11 cellular contexts compared by ENCODE assay signal in genomic region chr5:175909022-175909672, GRCh38. TPM values are rescaled to one million over a fixed set of nuclear protein-coding genes. Genes with fewer than 3 reads are reported as not detected.
DNase-seq lines count a peak whose midpoint lies in the region; ATAC-seq, FAIRE-seq and TF ChIP-seq lines count a peak whose summit lies in the region.
"Not testable (repeated sequence)": the region's sequence is repeated elsewhere in the genome, so short reads cannot be mapped to it uniquely, and the experiment has no call there.
"Had no signal": no experiment of that assay in that cellular context is flagged by ENCODE, and none has a peak within 500 bp of the region (broad histone marks: within the 10 kb centered on the region; RNA-seq: fewer than 3 reads in every experiment).

No MANE protein-coding gene starts in this region.

- not testable (repeated sequence) for H3K27me3 Mint-ChIP-seq in T-helper 17 cell; endodermal cell (ENCODE audit: insufficient read depth)

- H2BK5ac ChIP-seq in mesenchymal stem cell (ENCODE audit: low read depth, low read length, poor library complexity, severe bottlenecking), result not testable (repeated sequence)

- H3K27me3 ChIP-seq in BLaER1 treated with 17β-estradiol and CSF1 and Interleukin-3, amounts not matched to agents 10 nM and 100 nM; endodermal cell (ENCODE audit: control insufficient read depth, insufficient read depth, low read length, poor library complexity, severe bottlenecking); hepatocyte; mesenchymal stem cell (ENCODE audit: control insufficient read depth in 1 of 2, insufficient read depth in 1 of 2, low read length in 2 of 2); pancreas: not testable (repeated sequence)

- DNase-seq in T-helper 17 cell, mesenchymal stem cell, pancreas: not testable (repeated sequence)
- peak; percentile 23 for DNase-seq in activated CD8-positive, alpha-beta memory T cell treated with anti-CD3 and anti-CD28 coated beads, Interleukin-2, amount 50 U/mL, for 48 hours
- DNase-seq in endodermal cell (peak; percentile 34), hepatocyte (ENCODE audit: low spot score) (peak; percentile 2)

- not testable (repeated sequence) for H3K23ac ChIP-seq in mesenchymal stem cell (ENCODE audit: low read length in 2 of 2)

- not testable (repeated sequence) for H3K27ac Mint-ChIP-seq in T-helper 17 cell, endodermal cell

- not testable (repeated sequence) for FAIRE-seq in pancreas (lab: Jason Lieb, UNC)

- not testable (repeated sequence) for H2AFZ ChIP-seq in hepatocyte; mesenchymal stem cell (ENCODE audit: low read depth, low read length)

- peaks cover 0 to 24% (median 13%) of the 10 kb centered on the region in 10 experiments; a peak in 14 of 20 replicates for H3K4me1 ChIP-seq in BLaER1 treated with 17β-estradiol and CSF1 and Interleukin-3, amounts not matched to agents 10 nM and 100 nM
- H3K4me1 ChIP-seq in endodermal cell (ENCODE audit: control insufficient read depth, insufficient read depth, low read length); hepatocyte (ENCODE audit: insufficient read depth); mesenchymal stem cell (ENCODE audit: control insufficient read depth, insufficient read depth, low read depth, low read length); pancreas: not testable (repeated sequence)

- H3K36me3 ChIP-seq in BLaER1 treated with 17β-estradiol and CSF1 and Interleukin-3, amounts not matched to agents 10 nM and 100 nM; endodermal cell (ENCODE audit: control insufficient read depth, insufficient read depth, low read length); hepatocyte (replicated peaks; ENCODE audit: insufficient read depth, low read depth); mesenchymal stem cell (ENCODE audit: control insufficient read depth in 1 of 2, insufficient read depth in 2 of 2, low read depth in 1 of 2, low read length in 2 of 2); pancreas: not testable (repeated sequence)

- not testable (repeated sequence) for H2BK120ac ChIP-seq in mesenchymal stem cell (ENCODE audit: low read depth, low read length)

- H3K18ac ChIP-seq in mesenchymal stem cell (ENCODE audit: low read depth in 1 of 2, low read length in 2 of 2), result peak overlapping the region in 1 of 2 experiments; percentile 73

- not testable (repeated sequence) for H3K9me3 Mint-ChIP-seq in endodermal cell

- not testable (repeated sequence) for H2BK15ac ChIP-seq in mesenchymal stem cell (ENCODE audit: low read depth, poor library complexity, severe bottlenecking)

- H3K4me3 ChIP-seq in BLaER1 treated with 17β-estradiol and CSF1 and Interleukin-3, amounts not matched to agents 10 nM and 100 nM; endodermal cell (ENCODE audit: low read length); hepatocyte; mesenchymal stem cell (ENCODE audit: insufficient read depth in 1 of 2, low read depth in 1 of 2, low read length in 2 of 2); pancreas: not testable (repeated sequence)

- not testable (repeated sequence) for H3K36me3 Mint-ChIP-seq in T-helper 17 cell (ENCODE audit: low read depth); endodermal cell (ENCODE audit: low read depth)

- intact Hi-C loops in pancreas (cut with DNase I), result not testable (repeated sequence)

- peak overlapping the region in 1 of 2 experiments; percentile 37 for H3K4ac ChIP-seq in mesenchymal stem cell (ENCODE audit: low read depth in 1 of 2, low read length in 2 of 2)

- H3K9me3 ChIP-seq in BLaER1 treated with 17β-estradiol and CSF1 and Interleukin-3, amounts not matched to agents 10 nM and 100 nM (replicated peaks in 1 of 11); T-helper 17 cell (ENCODE audit: control insufficient read depth, low read length, poor library complexity, severe bottlenecking); endodermal cell (ENCODE audit: control insufficient read depth, low read length); hepatocyte (ENCODE audit: low read depth); mesenchymal stem cell (ENCODE audit: control insufficient read depth, low read length); pancreas: not testable (repeated sequence)

- peak overlapping the region in 8 of 11 experiments; percentile 44 to 65 (median 56); a peak in 15 of 22 replicates for H3K4me2 ChIP-seq in BLaER1 treated with 17β-estradiol and CSF1 and Interleukin-3, amounts not matched to agents 10 nM and 100 nM
- H3K4me2 ChIP-seq in hepatocyte; mesenchymal stem cell (ENCODE audit: low read length, poor library complexity, severe bottlenecking): not testable (repeated sequence)

- not testable (repeated sequence) for H3K27ac ChIP-seq in BLaER1 treated with 17β-estradiol and CSF1 and Interleukin-3, amounts not matched to agents 10 nM and 100 nM; endodermal cell (ENCODE audit: low read depth, low read length); hepatocyte; mesenchymal stem cell (ENCODE audit: low read length, poor library complexity, severe bottlenecking); pancreas

- not testable (repeated sequence) for ATAC-seq in T-helper 17 cell
- peak; percentile 39 to 73 (median 57) for ATAC-seq in pancreas

- not testable (repeated sequence) for H3K9ac ChIP-seq in BLaER1 treated with 17β-estradiol and CSF1 and Interleukin-3, amounts not matched to agents 10 nM and 100 nM; endodermal cell (ENCODE audit: extremely low read depth, low read length, poor library complexity, severe bottlenecking); mesenchymal stem cell (ENCODE audit: low read length)

- H4K91ac ChIP-seq in mesenchymal stem cell (ENCODE audit: low read length), result peak overlapping the region; percentile 82

- not testable (repeated sequence) for H2AK5ac ChIP-seq in mesenchymal stem cell (ENCODE audit: low read length, severe bottlenecking)

- not testable (repeated sequence) for H3K79me1 ChIP-seq in mesenchymal stem cell (replicated peaks; ENCODE audit: low read length, poor library complexity, severe bottlenecking)

- peak overlapping the region; percentile 71 for H3K4me3 Mint-ChIP-seq in T-helper 17 cell
- H3K4me3 Mint-ChIP-seq in endodermal cell, result not testable (repeated sequence)

- not testable (repeated sequence) for H4K20me1 ChIP-seq in BLaER1 treated with 17β-estradiol and CSF1 and Interleukin-3, amounts not matched to agents 10 nM and 100 nM; hepatocyte (ENCODE audit: insufficient read depth, poor library complexity, severe bottlenecking)

- not testable (repeated sequence) for H3K79me2 ChIP-seq in hepatocyte

- H2BK12ac ChIP-seq in mesenchymal stem cell (ENCODE audit: low read length in 2 of 2), result peak overlapping the region in 1 of 2 experiments; percentile 39

- H3K4me1 Mint-ChIP-seq in T-helper 17 cell, endodermal cell: not testable (repeated sequence)

- not testable (repeated sequence) for H3K9me2 ChIP-seq in hepatocyte (replicated peaks; ENCODE audit: insufficient read depth)

- peak overlapping the region in 1 of 2 experiments; percentile 15 for H3K14ac ChIP-seq in mesenchymal stem cell (ENCODE audit: low read length in 2 of 2)

- not testable (repeated sequence) for H4K8ac ChIP-seq in mesenchymal stem cell (ENCODE audit: low read length)

- 90% methylated on average over 11 of the region's 14 CpGs; no CpG with 5 or more reads in 1 of the 2 experiments for WGBS in endodermal cell (ENCODE audit: insufficient coverage in 1 of 2, insufficient read length in 1 of 2), 2 experiments
- WGBS in hepatocyte (ENCODE audit: low lambda C conversion rate, missing lambda C conversion rate), result 80% methylated on average over 14 of the region's 14 CpGs
- WGBS in mesenchymal stem cell, result 74% methylated on average over 9 of the region's 14 CpGs
- 64 to 67% methylated on average over 14 of the region's 14 CpGs for WGBS in pancreas, 2 donors

- not testable (repeated sequence) for TF ChIP-seq CTCF in endodermal cell (conservative IDR thresholded peaks at IDR 0.05); hepatocyte (IDR thresholded peaks at IDR 0.05; ENCODE audit: poor library complexity); pancreas (IDR thresholded peaks at IDR 0.05)

RNA-seq across cellular contexts. Expression of gene CPLX2, which starts 37.8 kb away (rescaled TPM):
- total RNA-seq in T-helper 17 cell (not detected), endodermal cell (not detected), hepatocyte (0.10 and 0.32 TPM in 2 replicates), pancreas (10 to 100 TPM in 1 of 6 donors, 1 to 10 TPM in 5; 2.3 to 13.4 (median 4.3) TPM)
- polyA plus RNA-seq in endodermal cell (2013, experiment 1 of 2), result 9.9 TPM
- 10.4 TPM for polyA plus RNA-seq in endodermal cell (2013, experiment 2 of 2)
- polyA plus RNA-seq in hepatocyte (0.33 and 0.41 TPM in 2 replicates), pancreas (10 to 100 TPM; 51.9 to 83.9 TPM)
- polyA plus RNA-seq in mesenchymal stem cell (2013, experiment 1 of 2), result not detected
- polyA plus RNA-seq in mesenchymal stem cell (2013, experiment 2 of 2), result 0.03 TPM
- total RNA-seq: CD4-positive, alpha-beta memory T cell; LHCN-M2; MCF 10A; OCI-LY7 had no signal

RNA-seq across cellular contexts. Expression of gene THOC3, which starts 59.0 kb away (rescaled TPM):
- total RNA-seq in T-helper 17 cell (100 to 1,000 TPM in 1 of 2 donors, 10 to 100 TPM in 1; 71.5 to 120 TPM), endodermal cell (100 to 1,000 TPM in 1 of 2 donors, 10 to 100 TPM in 1; 66.7 to 111 TPM), hepatocyte (65.7 and 74.5 TPM in 2 replicates), pancreas (10 to 100 TPM in 4 of 6 donors, 1 to 10 TPM in 2; 7.2 to 20.5 (median 12.0) TPM)
- polyA plus RNA-seq in endodermal cell (2013, experiment 1 of 2), result 61.2 TPM
- 53.7 TPM for polyA plus RNA-seq in endodermal cell (2013, experiment 2 of 2)
- polyA plus RNA-seq in hepatocyte (62.0 and 66.3 TPM in 2 replicates), pancreas (10 to 100 TPM in 1 of 2 donors, 1 to 10 TPM in 1; 4.2 to 14.3 TPM)
- 15.7 TPM for polyA plus RNA-seq in mesenchymal stem cell (2013, experiment 1 of 2)
- 16.1 TPM for polyA plus RNA-seq in mesenchymal stem cell (2013, experiment 2 of 2)
